24 cellular contexts compared by ENCODE assay signal in the genomic region with DNA sequence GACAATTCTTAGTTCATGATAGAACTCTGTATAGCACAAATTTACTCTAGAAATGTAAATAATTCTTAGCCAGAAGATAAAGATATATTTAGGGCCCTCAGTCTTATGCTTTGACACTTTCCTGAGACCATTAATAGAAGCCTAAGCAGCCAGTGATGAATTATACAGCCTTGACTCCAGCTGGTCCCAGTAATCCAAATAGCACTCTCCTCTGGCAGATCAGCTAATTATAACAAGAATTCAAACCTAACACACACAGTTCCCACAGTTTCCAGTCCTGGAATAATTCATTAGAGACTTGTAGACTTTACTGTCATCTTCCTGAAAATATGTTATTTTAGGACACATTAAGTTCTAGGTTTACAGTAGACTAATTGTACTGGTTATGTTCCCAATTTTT. TPM values are rescaled to one million over a fixed set of nuclear protein-coding genes. Genes with fewer than 3 reads are reported as not detected.
"Had no signal": no experiment of that assay in that cellular context is flagged by ENCODE, and none has a peak within 500 bp of the region (broad histone marks: within the 10 kb centered on the region; RNA-seq: fewer than 3 reads in every experiment).

No MANE protein-coding gene starts in this region.

- H3K9me3 ChIP-seq: adrenal gland, heart right ventricle, lower lobe of right lung, tibial artery had no signal

- H3K36me3 ChIP-seq: adrenal gland, heart right ventricle, lower lobe of right lung, tibial artery had no signal

- H3K4me1 ChIP-seq: adrenal gland, lower lobe of right lung, tibial artery had no signal

- H3K27me3 Mint-ChIP-seq: activated B cell treated with CpG ODN at 0.5 μM for 24 hours; activated CD4-positive, alpha-beta T cell treated with anti-CD3 and anti-CD28 coated beads, Interleukin-2, amount 10 ng/mL, durations not matched to agents 24 days and 14 days; activated naive CD4-positive, alpha-beta T cell treated with anti-CD3 and anti-CD28 coated beads, Interleukin-2, amount 50 U/mL, for 24 hours had no signal

- H3K9me3 Mint-ChIP-seq: activated naive CD4-positive, alpha-beta T cell treated with anti-CD3 and anti-CD28 coated beads, Interleukin-2, amount 50 U/mL, for 24 hours; natural killer cell had no signal

- DNase-seq: activated B cell treated with CpG ODN at 0.5 μM for 24 hours; activated CD4-positive, alpha-beta T cell treated with anti-CD3 and anti-CD28 coated beads, Interleukin-2, amount 10 ng/mL, durations not matched to agents 24 days and 14 days; activated CD8-positive, alpha-beta memory T cell treated with anti-CD3 and anti-CD28 coated beads, Interleukin-2, amount 50 U/mL, for 4 hours; activated CD8-positive, alpha-beta T cell treated with anti-CD3 and anti-CD28 coated beads, Interleukin-2, amount 10 ng/mL, durations not matched to agents 7 days and 5 days; activated effector memory CD4-positive, alpha-beta T cell treated with anti-CD3 and anti-CD28 coated beads, Interleukin-2, amount 50 U/mL, for 16 hours; activated T-cell treated with anti-CD3 and anti-CD28 coated beads, Interleukin-2, amount 50 U/mL, for 48 hours; adrenal gland; central memory CD4-positive, alpha-beta T cell; cortex of kidney; effector CD4-positive, alpha-beta T cell; heart right ventricle; left cardiac atrium; lower lobe of right lung; natural killer cell; posterior cingulate gyrus; stimulated activated CD4-positive, alpha-beta T cell treated with anti-CD3 and anti-CD28 coated beads, Interleukin-15, amount 100 ng/mL, for 24 hours; stimulated activated CD4-positive, alpha-beta T cell treated with anti-CD3 and anti-CD28 coated beads, Interleukin-4, amount 100 ng/mL, for 1 hour; stimulated activated naive CD4-positive, alpha-beta T cell; tibial artery had no signal

- H3K4me1 Mint-ChIP-seq: activated B cell treated with CpG ODN at 0.5 μM for 24 hours had no signal

- H3K27ac Mint-ChIP-seq: activated B cell treated with CpG ODN at 0.5 μM for 24 hours; activated CD4-positive, alpha-beta T cell treated with anti-CD3 and anti-CD28 coated beads, Interleukin-2, amount 10 ng/mL, durations not matched to agents 24 days and 14 days; activated CD8-positive, alpha-beta T cell treated with anti-CD3 and anti-CD28 coated beads, Interleukin-2, amount 10 ng/mL, durations not matched to agents 7 days and 5 days; activated naive CD4-positive, alpha-beta T cell treated with anti-CD3 and anti-CD28 coated beads, Interleukin-2, amount 50 U/mL, for 24 hours; natural killer cell had no signal

- H3K36me3 Mint-ChIP-seq: activated naive CD4-positive, alpha-beta T cell treated with anti-CD3 and anti-CD28 coated beads, Interleukin-2, amount 50 U/mL, for 24 hours; natural killer cell had no signal

- H3K27me3 ChIP-seq: adrenal gland, heart right ventricle, tibial artery had no signal

- H3K4me3 Mint-ChIP-seq: activated B cell treated with CpG ODN at 0.5 μM for 24 hours; activated CD4-positive, alpha-beta T cell treated with anti-CD3 and anti-CD28 coated beads, Interleukin-2, amount 10 ng/mL, durations not matched to agents 24 days and 14 days; activated CD8-positive, alpha-beta T cell treated with anti-CD3 and anti-CD28 coated beads, Interleukin-2, amount 10 ng/mL, durations not matched to agents 7 days and 5 days; activated naive CD4-positive, alpha-beta T cell treated with anti-CD3 and anti-CD28 coated beads, Interleukin-2, amount 50 U/mL, for 24 hours; natural killer cell had no signal

- H3K4me3 ChIP-seq: adrenal gland, heart right ventricle, lower lobe of right lung, skin epidermis, tibial artery had no signal

- ATAC-seq: activated CD8-positive, alpha-beta T cell treated with anti-CD3 and anti-CD28 coated beads, Interleukin-2, amount 10 ng/mL, durations not matched to agents 7 days and 5 days; heart right ventricle; left cardiac atrium; lower lobe of right lung; natural killer cell had no signal

- H3K27ac ChIP-seq: adrenal gland, heart right ventricle, lower lobe of right lung, tibial artery had no signal

RNA-seq across cellular contexts. Expression of a gene that starts 50.4 kb away (rescaled TPM):
- total RNA-seq: activated B cell treated with CpG ODN at 0.5 μM for 24 hours; activated CD4-positive, alpha-beta T cell treated with anti-CD3 and anti-CD28 coated beads, Interleukin-2, amount 10 ng/mL, durations not matched to agents 24 days and 14 days; activated CD8-positive, alpha-beta T cell treated with anti-CD3 and anti-CD28 coated beads, Interleukin-2, amount 10 ng/mL, durations not matched to agents 7 days and 5 days; frontal cortex; heart right ventricle; left cardiac atrium; natural killer cell; subcutaneous adipose tissue; T-helper 2 cell treated with Interferon-gamma antibody and Interleukin-4, amounts not matched to agents 100 ng/mL and 5 ng/mL, for 36 hours had no signal
